9 cellular contexts compared by ENCODE assay signal in the genomic region with DNA sequence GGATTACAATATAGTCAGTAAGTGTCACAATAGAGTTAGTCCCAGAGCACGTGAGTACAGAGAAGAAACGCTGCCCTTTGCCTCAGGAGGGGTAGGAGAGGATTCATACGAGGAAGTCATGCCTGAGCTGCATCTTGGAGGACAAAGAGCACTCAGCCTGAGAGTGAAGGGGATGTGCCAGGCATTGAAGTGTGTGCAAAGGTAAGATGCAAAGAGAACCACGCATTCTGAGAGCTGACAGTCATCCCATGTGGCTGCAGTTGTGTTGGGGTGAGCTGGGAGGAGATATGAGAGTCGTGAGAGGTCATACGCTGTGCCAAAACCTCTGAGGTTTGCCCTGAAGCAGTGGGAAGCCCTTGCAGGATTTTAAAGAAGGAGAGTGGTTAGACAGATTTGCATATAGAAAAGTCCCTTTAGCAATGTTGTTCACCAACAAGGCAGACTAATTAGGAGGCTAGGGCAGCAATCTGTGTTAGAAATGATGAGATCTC.
DNase-seq lines count a peak whose midpoint lies in the region; ATAC-seq, FAIRE-seq and TF ChIP-seq lines count a peak whose summit lies in the region.
"Had no signal": no experiment of that assay in that cellular context is flagged by ENCODE, and none has a peak within 500 bp of the region (broad histone marks: within the 10 kb centered on the region; RNA-seq: fewer than 3 reads in every experiment).

No MANE protein-coding gene starts in this region.

- no peaks in the 10 kb centered on the region for H3K79me1 ChIP-seq in H1 (ENCODE audit: low read depth, low read length)

- no peak overlapping the region for H2BK15ac ChIP-seq in H1 (ENCODE audit: low read length)

- TF ChIP-seq POLR2A in H1 (IDR thresholded peaks at IDR 0.05; ENCODE audit: control extremely low read depth in 1 of 2, low read depth in 2 of 2, low read length in 2 of 2): no peak

- H3K14ac ChIP-seq in H1 (ENCODE audit: insufficient read length): no peak overlapping the region

- no peak overlapping the region for H3K4me2 ChIP-seq in H1 (ENCODE audit: insufficient read depth in 1 of 2, low read depth in 2 of 2, low read length in 2 of 2)

- H3K23ac ChIP-seq in H1 (ENCODE audit: insufficient read length): no peak overlapping the region

- H3K4ac ChIP-seq in H1 (replicated peaks; ENCODE audit: insufficient read length, low read depth, low read length): no peak overlapping the region

- no peaks in the 10 kb centered on the region for H4K20me1 ChIP-seq in H1 (replicated peaks in 1 of 2; ENCODE audit: control insufficient read depth in 1 of 2, insufficient read depth in 2 of 2, low read length in 2 of 2)

- no peak overlapping the region for H3K9ac ChIP-seq in H1 (replicated peaks in 1 of 4; ENCODE audit: extremely low read depth in 1 of 4, low read depth in 3 of 4, low read length in 3 of 4)

- peak overlapping the region; percentile 7 for H4K91ac ChIP-seq in H1 (replicated peaks; ENCODE audit: insufficient read length, low read length)

- H3K27ac ChIP-seq in H1 (ENCODE audit: low read depth, low read length): no peak overlapping the region

- H3K4me1 ChIP-seq in H1 (replicated peaks in 1 of 4; ENCODE audit: control insufficient read depth in 3 of 4, insufficient read depth in 4 of 4, low read length in 3 of 4): peaks cover 0 to 5% (median 0%) of the 10 kb centered on the region in 4 experiments; a peak in 1 of 7 replicates

- no peaks in the 10 kb centered on the region for H3K9me3 ChIP-seq in H1 (ENCODE audit: insufficient read depth in 2 of 2, low read depth in 1 of 2, low read length in 1 of 2)

- CTCF ChIA-PET in H1 (lab: Charles Lee; ENCODE audit: partially characterized antibody): no interaction called here

- no peak for TF ChIP-seq RAD21 in H1 (IDR thresholded peaks at IDR 0.05 in 1 of 2, conservative IDR thresholded peaks at IDR 0.05 in 1 of 2; ENCODE audit: low read depth in 2 of 2, low read length in 2 of 2)

- ATAC-seq in GM18511 (IDR thresholded peaks at IDR 0.05; ENCODE audit: unreplicated experiment) (peak; percentile 98), GM19467 (IDR thresholded peaks at IDR 0.05; ENCODE audit: unreplicated experiment) (peak; percentile 95), HG03108 (IDR thresholded peaks at IDR 0.05; ENCODE audit: unreplicated experiment) (peak; percentile 92)

- H2AFZ ChIP-seq in H1 (ENCODE audit: low read length): no peak overlapping the region

- FAIRE-seq in H1 (lab: Jason Lieb, UNC): no peak

- no peak overlapping the region for H3K56ac ChIP-seq in H1 (replicated peaks; ENCODE audit: insufficient read length, low read depth, low read length)

- H2BK120ac ChIP-seq in H1 (replicated peaks; ENCODE audit: low read depth, low read length): no peak overlapping the region

- H2BK12ac ChIP-seq in H1 (ENCODE audit: low read depth, low read length): peak overlapping the region; percentile 23; the same call in 1 of the 2 replicates

- POLR2A ChIA-PET in H1 (lab: Charles Lee; ENCODE audit: partially characterized antibody): no interaction called here

- no peak overlapping the region for H2BK20ac ChIP-seq in H1 (ENCODE audit: low read length)

- TF ChIP-seq CTCF in H1 (IDR thresholded peaks at IDR 0.05; ENCODE audit: control extremely low read depth in 1 of 3, insufficient read depth in 1 of 3, low read depth in 1 of 3, low read length in 3 of 3): no peak

- WGBS in H1 (ENCODE audit: extremely low coverage in 1 of 2, insufficient coverage in 1 of 2, insufficient read length in 1 of 2, insufficient replicate concordance in 2 of 2, low coverage in 1 of 2, low lambda C conversion rate in 2 of 2, missing lambda C conversion rate in 1 of 2), 2 experiments: 95% methylated on average over 6 of the region's 6 CpGs; no CpG with 5 or more reads in 1 of the 2 experiments

- no peak overlapping the region for H4K5ac ChIP-seq in H1 (ENCODE audit: insufficient read length, low read depth, low read length)

- no peak for TF ChIP-seq EP300 in H1 (IDR thresholded peaks at IDR 0.05; ENCODE audit: borderline replicate concordance in 1 of 2, low read depth in 2 of 2, low read length in 2 of 2)

- no peak overlapping the region for H3K4me3 ChIP-seq in H1 (ENCODE audit: extremely low read depth in 1 of 4, insufficient read depth in 2 of 4, low read depth in 3 of 4, low read length in 4 of 4)

- DNase-seq in H1 (ENCODE audit: low read depth in 1 of 2, low spot score in 2 of 2) (no peak), cortex of kidney (lab: John Stamatoyannopoulos, UW) (no peak), C1 segment of cervical spinal cord (lab: John Stamatoyannopoulos, UW) (no peak), DMS53 treated with DMSO at 0.1 percent for 48 hours (lab: John Stamatoyannopoulos, UW; ENCODE audit: unreplicated experiment) (no peak), MV-4-11 (lab: John Stamatoyannopoulos, UW) (no peak)
- DNase-seq: NCI-H146 had no signal

- H3K27me3 ChIP-seq in H1 (replicated peaks in 1 of 4; ENCODE audit: control insufficient read depth in 3 of 4, extremely low read depth in 1 of 4, insufficient read depth in 3 of 4, low read length in 3 of 4): peaks cover 0 to 3% (median 0%) of the 10 kb centered on the region in 4 experiments; a peak in 1 of 7 replicates

- no peaks in the 10 kb centered on the region for H3K36me3 ChIP-seq in H1 (ENCODE audit: control insufficient read depth in 2 of 4, insufficient read depth in 4 of 4, low read length in 3 of 4)

- H3K23me2 ChIP-seq in H1 (ENCODE audit: low read depth, low read length): no peaks in the 10 kb centered on the region

- H4K8ac ChIP-seq in H1 (ENCODE audit: extremely low read depth, insufficient read depth, low read length): no peak overlapping the region

- no peak overlapping the region for H2BK5ac ChIP-seq in H1 (ENCODE audit: low read depth, low read length)

- H3K79me2 ChIP-seq in H1 (ENCODE audit: control insufficient read depth in 1 of 2, insufficient read depth in 2 of 2, low read length in 2 of 2): no peaks in the 10 kb centered on the region

- no peak overlapping the region for H2AK5ac ChIP-seq in H1 (ENCODE audit: low read depth, low read length)

- H3K18ac ChIP-seq in H1 (ENCODE audit: extremely low read depth, low read length): peak overlapping the region; percentile 19; the same call in 1 of the 2 replicates

TF ChIP-seq in H1, 55 proteins besides CTCF, POLR2A, EP300 and RAD21:
- no peak for TF ChIP-seq SP4 (IDR thresholded peaks at IDR 0.05; ENCODE audit: low read length)
- no peak for TF ChIP-seq EGR1 (IDR thresholded peaks at IDR 0.05; ENCODE audit: borderline replicate concordance, low read depth, low read length)
- no peak for TF ChIP-seq RNF2 (IDR thresholded peaks at IDR 0.05; ENCODE audit: borderline replicate concordance, low read depth, low read length, missing control alignments, poor library complexity, severe bottlenecking)
- no peak for TF ChIP-seq HDAC6 (IDR thresholded peaks at IDR 0.05; ENCODE audit: low read depth, low read length)
- TF ChIP-seq BRCA1 (IDR thresholded peaks at IDR 0.05; ENCODE audit: low read depth, low read length): no peak
- no peak for TF ChIP-seq RFX5 (IDR thresholded peaks at IDR 0.05; ENCODE audit: borderline replicate concordance, low read depth, low read length)
- no peak for TF ChIP-seq TAF1 (IDR thresholded peaks at IDR 0.05; ENCODE audit: low read depth, low read length)
